9 cellular contexts compared by ENCODE assay signal in the genomic region with DNA sequence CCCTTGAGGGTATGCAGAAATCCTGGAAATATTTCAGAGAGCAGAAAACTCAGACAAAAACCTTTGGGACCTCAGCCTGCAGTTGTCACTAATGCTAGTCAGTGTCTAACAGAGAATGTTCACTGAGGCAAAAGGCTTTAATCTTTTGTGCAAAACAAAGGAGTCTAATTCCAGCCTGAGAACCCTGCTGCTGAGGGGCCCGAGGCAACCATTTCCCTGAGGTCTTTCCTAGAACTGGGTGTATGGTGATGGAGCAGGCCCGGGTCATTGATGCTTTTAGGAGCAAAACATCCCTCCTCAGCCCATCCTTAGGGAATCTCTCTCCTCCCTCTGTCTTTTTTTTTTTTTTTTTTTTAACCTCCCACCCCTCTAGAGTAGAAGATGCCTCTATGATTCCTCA. TPM values are rescaled to one million over a fixed set of nuclear protein-coding genes. Genes with fewer than 3 reads are reported as not detected.
"Had no signal": no experiment of that assay in that cellular context is flagged by ENCODE, and none has a peak within 500 bp of the region (broad histone marks: within the 10 kb centered on the region; RNA-seq: fewer than 3 reads in every experiment).

No MANE protein-coding gene starts in this region.

RNA-seq across cellular contexts. Expression of a gene that starts 5.7 kb away (rescaled TPM):
- total RNA-seq: LHCN-M2, MCF 10A, NCI-H460, OCI-LY7, PC-9, Right ventricle myocardium inferior, RPMI7951, SJCRH30, SK-MEL-5 had no signal

RNA-seq across cellular contexts. Expression of a gene that starts 49.5 kb away (rescaled TPM):
- total RNA-seq: LHCN-M2, MCF 10A, NCI-H460, OCI-LY7, PC-9, Right ventricle myocardium inferior, RPMI7951, SJCRH30, SK-MEL-5 had no signal

RNA-seq across cellular contexts. Expression of a gene that starts 51.3 kb away (rescaled TPM):
- total RNA-seq: LHCN-M2, MCF 10A, NCI-H460, OCI-LY7, PC-9, Right ventricle myocardium inferior, RPMI7951, SJCRH30, SK-MEL-5 had no signal
